Comparison of ENCODE assay signal across 17 cellular contexts in genomic region chr14:34826661-34827060, GRCh38. TPM values are rescaled to one million over a fixed set of nuclear protein-coding genes. Genes with fewer than 3 reads are reported as not detected.
A peak's percentile ranks its signal among the peaks of the same experiment; 100 is the strongest.
DNase-seq lines count a peak whose midpoint lies in the region; ATAC-seq and TF ChIP-seq lines count a peak whose summit lies in the region.
"Had no signal": no experiment of that assay in that cellular context is flagged by ENCODE, and none has a peak within 500 bp of the region (broad histone marks: within the 10 kb centered on the region; RNA-seq: fewer than 3 reads in every experiment).

No MANE protein-coding gene starts in this region.

- no peak overlapping the region for H3K4me3 Mint-ChIP-seq in activated T-cell treated with anti-CD3 and anti-CD28 coated beads, Interleukin-2, amount 50 U/mL, for 72 hours
- H3K4me3 Mint-ChIP-seq in effector memory CD8-positive, alpha-beta T cell, result no peak overlapping the region
- H3K4me3 Mint-ChIP-seq: brain, endodermal cell, type B pancreatic cell had no signal

- no peak overlapping the region for H3K4me3 ChIP-seq in smooth muscle cell
- H3K4me3 ChIP-seq in sigmoid colon, result no peak overlapping the region
- H3K4me3 ChIP-seq: spleen had no signal

- H3K4me1 Mint-ChIP-seq in activated T-cell treated with anti-CD3 and anti-CD28 coated beads, Interleukin-2, amount 50 U/mL, for 72 hours (ENCODE audit: low read depth), result peaks cover 30% of the 10 kb centered on the region
- H3K4me1 Mint-ChIP-seq in effector memory CD8-positive, alpha-beta T cell (ENCODE audit: low read depth in 2 of 2), result peaks cover 22 to 33% of the 10 kb centered on the region in 2 donors
- H3K4me1 Mint-ChIP-seq: brain, endodermal cell had no signal

- 88% methylated on average over 2 of the region's 2 CpGs for WGBS in smooth muscle cell (ENCODE audit: low lambda C conversion rate)
- WGBS in sigmoid colon, 2 donors, result 89 to 94% methylated on average over 2 of the region's 2 CpGs

- no peak for TF ChIP-seq CTCF in smooth muscle cell (IDR thresholded peaks at IDR 0.05; ENCODE audit: borderline replicate concordance, insufficient read depth, poor library complexity, severe bottlenecking)
- TF ChIP-seq CTCF in sigmoid colon (IDR thresholded peaks at IDR 0.05), result no peak

- no peak overlapping the region for H2AFZ ChIP-seq in smooth muscle cell (ENCODE audit: low read depth)

- no peaks in the 10 kb centered on the region for H3K27me3 Mint-ChIP-seq in activated T-cell treated with anti-CD3 and anti-CD28 coated beads, Interleukin-2, amount 50 U/mL, for 72 hours (ENCODE audit: low read depth)
- H3K27me3 Mint-ChIP-seq in effector memory CD8-positive, alpha-beta T cell, result no peaks in the 10 kb centered on the region
- H3K27me3 Mint-ChIP-seq: type B pancreatic cell had no signal

- no peaks in the 10 kb centered on the region for H3K36me3 ChIP-seq in smooth muscle cell (ENCODE audit: low read depth)
- H3K36me3 ChIP-seq in sigmoid colon, result peaks cover 0 to 23% (median 0%) of the 10 kb centered on the region in 4 donors

- H3K27me3 ChIP-seq in smooth muscle cell (ENCODE audit: low read depth) (no peaks in the 10 kb centered on the region), sigmoid colon (no peaks in the 10 kb centered on the region)
- H3K27me3 ChIP-seq: spleen had no signal

- no peaks in the 10 kb centered on the region for H3F3A ChIP-seq in smooth muscle cell (ENCODE audit: low read depth)

- peaks cover 11 to 35% of the 10 kb centered on the region in 2 donors for H3K36me3 Mint-ChIP-seq in activated T-cell treated with anti-CD3 and anti-CD28 coated beads, Interleukin-2, amount 50 U/mL, for 72 hours (ENCODE audit: insufficient read depth in 2 of 2)
- H3K36me3 Mint-ChIP-seq in effector memory CD8-positive, alpha-beta T cell (ENCODE audit: insufficient read depth), result peaks cover 50% of the 10 kb centered on the region

- no peak for TF ChIP-seq EP300 in sigmoid colon (IDR thresholded peaks at IDR 0.05)

- peaks cover 4% of the 10 kb centered on the region for H3K79me2 ChIP-seq in smooth muscle cell (ENCODE audit: low read depth)

- no peak for TF ChIP-seq POLR2A in sigmoid colon (IDR thresholded peaks at IDR 0.05)

- no peak overlapping the region for H3K4me2 ChIP-seq in smooth muscle cell

- no peaks in the 10 kb centered on the region for H3K4me1 ChIP-seq in smooth muscle cell (ENCODE audit: low read depth)
- no peaks in the 10 kb centered on the region for H3K4me1 ChIP-seq in sigmoid colon

- H3K9me3 Mint-ChIP-seq in activated T-cell treated with anti-CD3 and anti-CD28 coated beads, Interleukin-2, amount 50 U/mL, for 72 hours, result no peaks in the 10 kb centered on the region
- no peaks in the 10 kb centered on the region for H3K9me3 Mint-ChIP-seq in effector memory CD8-positive, alpha-beta T cell
- H3K9me3 Mint-ChIP-seq: brain, endodermal cell, type B pancreatic cell had no signal

- H3K27ac ChIP-seq in smooth muscle cell (ENCODE audit: low read depth) (peak overlapping the region; percentile 36), sigmoid colon (no peak overlapping the region)
- H3K27ac ChIP-seq: spleen had no signal

- no peaks in the 10 kb centered on the region for H4K20me1 ChIP-seq in smooth muscle cell (ENCODE audit: low read depth)

- intact Hi-C loops in sigmoid colon (cut with DNase I), result no loop called here

- ATAC-seq in activated T-cell treated with anti-CD3 and anti-CD28 coated beads, Interleukin-2, amount 50 U/mL, for 72 hours (replicated peaks in 1 of 2), result no peak
- ATAC-seq in effector memory CD8-positive, alpha-beta T cell (replicated peaks), result no peak
- no peak for ATAC-seq in HG03342 (IDR thresholded peaks at IDR 0.05; ENCODE audit: unreplicated experiment)

- no peak for DNase-seq in activated T-cell treated with anti-CD3 and anti-CD28 coated beads, Interleukin-2, amount 50 U/mL, for 72 hours
- no peak for DNase-seq in activated T-cell treated with anti-CD3 and anti-CD28 coated beads, Interleukin-2, amount 50 U/mL, for 48 hours
- peak; percentile 19 for DNase-seq in RPMI7951 (ENCODE audit: low read depth)
- no peak for DNase-seq in effector memory CD8-positive, alpha-beta T cell
- no peak for DNase-seq in smooth muscle cell (lab: John Stamatoyannopoulos, UW; ENCODE audit: unreplicated experiment)
- DNase-seq in NCI-H2029 treated with DMSO at 0.1 percent for 48 hours (lab: John Stamatoyannopoulos, UW), result no peak
- DNase-seq in sigmoid colon, result no peak
- DNase-seq: activated T-cell treated with anti-CD3 and anti-CD28 coated beads for 4 hours, DMS79, endodermal cell, hippocampal formation, NCI-H2227 treated with DMSO at 0.1 percent for 48 hours, RPMI8226, spleen had no signal

- no peak overlapping the region for H3K9ac ChIP-seq in smooth muscle cell (ENCODE audit: low read depth)

- H3K27ac Mint-ChIP-seq in activated T-cell treated with anti-CD3 and anti-CD28 coated beads, Interleukin-2, amount 50 U/mL, for 72 hours, result peak overlapping the region; percentile 54
- peak overlapping the region; percentile 5 to 30 for H3K27ac Mint-ChIP-seq in effector memory CD8-positive, alpha-beta T cell
- H3K27ac Mint-ChIP-seq: endodermal cell, type B pancreatic cell had no signal

- no peaks in the 10 kb centered on the region for H3K9me3 ChIP-seq in smooth muscle cell (replicated peaks; ENCODE audit: low read depth)
- no peaks in the 10 kb centered on the region for H3K9me3 ChIP-seq in sigmoid colon
- H3K9me3 ChIP-seq: spleen had no signal

RNA-seq across cellular contexts. Expression of gene BAZ1A, which starts 48.5 kb away (rescaled TPM):
- 10 to 100 TPM; 44.4 to 57.2 TPM for total RNA-seq in activated T-cell treated with anti-CD3 and anti-CD28 coated beads, Interleukin-2, amount 50 U/mL, for 72 hours
- total RNA-seq in RPMI7951 (2014; rRNA removed; shearing (Covaris generic)), result 24.0 and 26.4 TPM in 2 replicates
- total RNA-seq in smooth muscle cell, result 21.7 and 31.9 TPM in 2 replicates
- 12.4 and 16.5 TPM in 2 replicates for polyA plus RNA-seq in smooth muscle cell
- total RNA-seq in sigmoid colon, result 10 to 100 TPM; 18.2 to 25.2 (median 21.6) TPM
- 10 to 100 TPM; 22.4 to 73.1 (median 31.8) TPM for polyA plus RNA-seq in sigmoid colon
